13 cellular contexts compared by ENCODE assay signal in the genomic region with DNA sequence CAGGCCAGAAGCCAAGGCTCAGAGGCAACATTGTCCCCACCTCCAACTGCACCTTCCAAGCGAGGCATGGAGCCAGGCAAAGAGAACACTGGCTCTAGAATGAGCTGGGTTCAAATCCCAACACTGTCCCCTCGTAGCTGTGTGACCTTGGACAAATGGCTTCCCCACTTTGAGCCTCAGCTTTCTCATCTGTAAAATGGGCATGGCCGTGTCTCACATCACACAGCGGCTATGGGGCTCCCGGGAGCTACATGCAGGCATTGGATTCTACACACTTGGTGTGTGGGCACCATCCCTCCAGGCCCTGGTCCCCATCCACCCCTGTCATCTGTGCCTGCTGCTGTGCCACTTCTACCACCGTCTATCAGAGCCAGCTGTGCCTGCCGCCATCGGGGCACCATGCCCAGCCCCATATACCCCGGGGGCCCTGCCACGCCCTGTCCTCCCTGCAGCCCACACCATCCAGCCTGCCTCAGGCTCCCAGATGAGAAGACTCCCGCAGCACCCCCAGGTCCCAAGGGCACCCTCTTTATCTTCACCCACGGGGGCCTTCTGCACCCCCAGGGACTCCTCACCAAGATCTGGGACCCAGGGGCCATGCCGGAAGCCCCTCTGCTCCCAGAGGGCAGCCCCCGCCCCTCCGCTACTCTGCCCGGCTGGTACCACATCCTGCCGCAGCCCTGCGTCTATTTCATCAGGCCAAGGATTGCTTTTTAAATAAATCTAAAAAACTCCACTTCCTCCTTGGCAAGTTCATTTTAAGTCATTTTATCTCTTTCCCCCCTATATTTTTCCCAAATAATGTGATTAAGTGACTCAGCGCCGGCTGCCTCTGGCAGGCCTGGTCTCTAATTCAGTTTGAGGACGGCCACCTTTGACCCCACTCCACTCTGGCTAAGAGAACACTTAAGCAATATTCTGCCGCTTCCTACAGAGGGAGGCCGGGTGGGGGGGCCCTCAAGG.
DNase-seq lines count a peak whose midpoint lies in the region; ATAC-seq and TF ChIP-seq lines count a peak whose summit lies in the region.
"Had no signal": no experiment of that assay in that cellular context is flagged by ENCODE, and none has a peak within 500 bp of the region (broad histone marks: within the 10 kb centered on the region; RNA-seq: fewer than 3 reads in every experiment).

No MANE protein-coding gene starts in this region.

- H3K27me3 ChIP-seq in BE2C (no peaks in the 10 kb centered on the region), H7 (ENCODE audit: control insufficient read depth, insufficient read depth, low read length) (peaks cover 4% of the 10 kb centered on the region), left lung (peaks cover 0 to 16% of the 10 kb centered on the region in 2 donors), PC-3 (ENCODE audit: low read length) (no peaks in the 10 kb centered on the region), uterus (no peaks in the 10 kb centered on the region)
- H3K27me3 ChIP-seq: Peyer's patch had no signal

- H3K4me1 ChIP-seq in BE2C (peaks cover 50% of the 10 kb centered on the region), left lung (peaks cover 6 to 18% of the 10 kb centered on the region in 2 donors), PC-3 (ENCODE audit: insufficient read depth, low read length) (peaks cover 18% of the 10 kb centered on the region), uterus (no peaks in the 10 kb centered on the region)

- no peak overlapping the region for H3K4me3 ChIP-seq in BE2C (ENCODE audit: low read depth, low read length)
- no peak overlapping the region for H3K4me3 ChIP-seq in H7 (ENCODE audit: insufficient read depth, low read depth, low read length)
- H3K4me3 ChIP-seq in left lung = no peak overlapping the region
- H3K4me3 ChIP-seq in PC-3 (ENCODE audit: low read length) = no peak overlapping the region
- H3K4me3 ChIP-seq in uterus = no peak overlapping the region
- H3K4me3 ChIP-seq: Peyer's patch had no signal

- H3K9ac ChIP-seq in PC-3 (ENCODE audit: low read length) = no peak overlapping the region

- CTCF ChIA-PET in PC-3 (lab: Charles Lee) = interaction anchor here (0.9 kb wide), 1 partner anchor 394 kb away, joined by 4 read pairs; no protein-coding TSS in a partner anchor

- peak; percentile 23 for ATAC-seq in activated T-helper 17 cell treated with anti-CD3 and anti-CD28 coated beads, Interleukin-2, amount 50 U/mL, for 72 hours (replicated peaks)
- ATAC-seq in left lung = peak; percentile 13
- no peak for ATAC-seq in GM18873 (IDR thresholded peaks at IDR 0.05; ENCODE audit: low FRiP score, unreplicated experiment)
- ATAC-seq in PC-3 = no peak

- peak overlapping the region; percentile 16 for H3K4me3 Mint-ChIP-seq in activated T-helper 17 cell treated with anti-CD3 and anti-CD28 coated beads, Interleukin-2, amount 50 U/mL, for 72 hours

- no peaks in the 10 kb centered on the region for H3K79me2 ChIP-seq in PC-3 (ENCODE audit: low read length)

- H3F3A ChIP-seq in PC-3 (ENCODE audit: low read length, unreplicated experiment) = no peaks in the 10 kb centered on the region

- DNase-seq in BE2C (peak; percentile 84), H7 (peak; percentile 56), left lung (peak in 1 of 2 donors; percentile 54), PC-3 (no peak), uterus (no peak), SHP77 (lab: John Stamatoyannopoulos, UW) (no peak)
- DNase-seq: amygdala, Caco-2, NCI-H1694, Peyer's patch had no signal

- H4K20me1 ChIP-seq in PC-3 (ENCODE audit: low read length) = no peaks in the 10 kb centered on the region

- H3K27me3 Mint-ChIP-seq in activated T-helper 17 cell treated with anti-CD3 and anti-CD28 coated beads, Interleukin-2, amount 50 U/mL, for 72 hours = peaks cover under 1% of the 10 kb centered on the region

- peaks cover 6% of the 10 kb centered on the region for H3K4me1 Mint-ChIP-seq in activated T-helper 17 cell treated with anti-CD3 and anti-CD28 coated beads, Interleukin-2, amount 50 U/mL, for 72 hours

- no TSS peak for BruUV-seq in PC-3 (replicated peaks; lab: Mats Ljungman, UMichigan)

- H2AFZ ChIP-seq in PC-3 (ENCODE audit: low read length) = no peak overlapping the region

- H3K9me3 Mint-ChIP-seq in activated T-helper 17 cell treated with anti-CD3 and anti-CD28 coated beads, Interleukin-2, amount 50 U/mL, for 72 hours = no peaks in the 10 kb centered on the region

- no peaks in the 10 kb centered on the region for H3K36me3 Mint-ChIP-seq in activated T-helper 17 cell treated with anti-CD3 and anti-CD28 coated beads, Interleukin-2, amount 50 U/mL, for 72 hours (ENCODE audit: low read depth)

- no peaks in the 10 kb centered on the region for H3K36me3 ChIP-seq in BE2C
- H3K36me3 ChIP-seq in H7 (replicated peaks; ENCODE audit: control insufficient read depth, insufficient read depth, low read length) = no peaks in the 10 kb centered on the region
- no peaks in the 10 kb centered on the region for H3K36me3 ChIP-seq in left lung
- H3K36me3 ChIP-seq in PC-3 (ENCODE audit: low read depth, low read length) = no peaks in the 10 kb centered on the region
- no peaks in the 10 kb centered on the region for H3K36me3 ChIP-seq in uterus
- H3K36me3 ChIP-seq: Peyer's patch had no signal

- H3K9me3 ChIP-seq in BE2C = no peaks in the 10 kb centered on the region
- H3K9me3 ChIP-seq in left lung = no peaks in the 10 kb centered on the region
- no peaks in the 10 kb centered on the region for H3K9me3 ChIP-seq in PC-3 (ENCODE audit: low read length)
- no peaks in the 10 kb centered on the region for H3K9me3 ChIP-seq in uterus
- H3K9me3 ChIP-seq: Caco-2, Peyer's patch had no signal

- H3K27ac Mint-ChIP-seq in activated T-helper 17 cell treated with anti-CD3 and anti-CD28 coated beads, Interleukin-2, amount 50 U/mL, for 72 hours = no peak overlapping the region

- H3K4me2 ChIP-seq in PC-3 (ENCODE audit: low read length) = no peak overlapping the region

- H3K9me2 ChIP-seq in PC-3 (replicated peaks; ENCODE audit: low read length) = no peaks in the 10 kb centered on the region

- POLR2A ChIA-PET in PC-3 (lab: Charles Lee; ENCODE audit: unreplicated experiment) = no interaction called here

- intact Hi-C loops in left lung (cut with DNase I) = no loop called here
- intact Hi-C loops in PC-3 (cut with micrococcal nuclease) = no loop called here
- intact Hi-C loops in uterus (cut with DNase I; ENCODE audit: low total_unique reads) = no loop called here

- no peak overlapping the region for H3K27ac ChIP-seq in left lung
- no peak overlapping the region for H3K27ac ChIP-seq in PC-3 (ENCODE audit: low read length)
- H3K27ac ChIP-seq in uterus = no peak overlapping the region
- H3K27ac ChIP-seq: Peyer's patch, VCaP had no signal

- no peak for TF ChIP-seq POLR2A in uterus (IDR thresholded peaks at IDR 0.05)

- TF ChIP-seq CTCF in BE2C (IDR thresholded peaks at IDR 0.05; ENCODE audit: low read depth, low read length) (no peak), left lung (IDR thresholded peaks at IDR 0.05) (no peak), PC-3 (conservative IDR thresholded peaks at IDR 0.05; ENCODE audit: low read depth, low read length) (no peak), uterus (IDR thresholded peaks at IDR 0.05) (no peak)

Comparison
In these comparisons a context has a peak if more than half of its experiments do, and no peak if none do; other contexts are left out.
1. DNase-seq: peak in BE2C (single experiment) and H7 (single experiment); none in PC-3 (single experiment), uterus (0 of 2) and SHP77 (0 of 2).
2. ATAC-seq: peak in activated T-helper 17 cell treated with anti-CD3 and anti-CD28 coated beads, Interleukin-2, amount 50 U/mL, for 72 hours (single experiment) and left lung (single experiment); none in GM18873 (single experiment) and PC-3 (single experiment).